In genomic region chr1:248699099-248699498, GRCh38 we compare ENCODE assay signal across 9 cellular contexts. TPM values are rescaled to one million over a fixed set of nuclear protein-coding genes. Genes with fewer than 3 reads are reported as not detected.
"Had no signal": no experiment of that assay in that cellular context is flagged by ENCODE, and none has a peak within 500 bp of the region (broad histone marks: within the 10 kb centered on the region; RNA-seq: fewer than 3 reads in every experiment).

No MANE protein-coding gene starts in this region.

- ATAC-seq: GM23338 had no signal

- H3K4me2 ChIP-seq: GM23338 had no signal

- H3K4me3 ChIP-seq: GM23338 had no signal

- FAIRE-seq: H1, H54, HTR-8/SVneo had no signal

- H2AFZ ChIP-seq: GM23338 had no signal

- DNase-seq: H9, HCEC 1CT, KG1 had no signal

RNA-seq across cellular contexts. Expression of gene OR14I1, which starts 3.5 kb away (rescaled TPM):
- total RNA-seq: GM23338, H1, H9, HT-29 had no signal
- polyA plus RNA-seq: GM23338, H1, IgD-negative memory B cell had no signal

RNA-seq across cellular contexts. Expression of gene OR2T27, which starts 43.8 kb away (rescaled TPM):
- total RNA-seq: GM23338, H1, H9, HT-29 had no signal
- polyA plus RNA-seq: GM23338, H1, IgD-negative memory B cell had no signal

RNA-seq across cellular contexts. Expression of gene OR2T35, which starts 54.0 kb away (rescaled TPM):
- total RNA-seq: GM23338, H1, H9, HT-29 had no signal
- polyA plus RNA-seq: GM23338, H1, IgD-negative memory B cell had no signal

RNA-seq across cellular contexts. Expression of gene LYPD8, which starts 56.5 kb away (rescaled TPM):
- total RNA-seq: GM23338, H1, H9 had no signal
- polyA plus RNA-seq: GM23338, H1, IgD-negative memory B cell had no signal
